1 cellular context compared by ENCODE assay signal in genomic region chr2:71453404-71454220, GRCh38.
TF ChIP-seq lines count a peak whose summit lies in the region.

DYSF (plus strand) TSS chr2:71453561.

TF ChIP-seq in WTC11, 78 proteins besides CTCF, POLR2A, EP300 and RAD21 (continued from another document):
- TF ChIP-seq USF2 (CRISPR knock-in tag; IDR thresholded peaks at IDR 0.05) (0 out of 2 replicates have a peak, but pooled peaks have one; percentile 11), ZNF281 (CRISPR knock-in tag; IDR thresholded peaks at IDR 0.05) (0 out of 2 replicates have a peak, but pooled peaks have one; percentile 23), TEAD1 (CRISPR knock-in tag; IDR thresholded peaks at IDR 0.05) (0 out of 2 replicates have a peak, but pooled peaks have one; percentile 21), EMX1 (CRISPR knock-in tag; IDR thresholded peaks at IDR 0.05) (no peak)
